12 cellular contexts compared by ENCODE assay signal in genomic region chr17:19371259-19372003, GRCh38. TPM values are rescaled to one million over a fixed set of nuclear protein-coding genes. Genes with fewer than 3 reads are reported as not detected.
DNase-seq lines count a peak whose midpoint lies in the region; ATAC-seq and TF ChIP-seq lines count a peak whose summit lies in the region.
"Had no signal": no experiment of that assay in that cellular context is flagged by ENCODE, and none has a peak within 500 bp of the region (broad histone marks: within the 10 kb centered on the region; RNA-seq: fewer than 3 reads in every experiment).

No MANE protein-coding gene starts in this region.

- no peak for ATAC-seq in Right ventricle myocardium inferior
- peak; percentile 45 for ATAC-seq in upper lobe of right lung
- ATAC-seq in HG03139 (IDR thresholded peaks at IDR 0.05; ENCODE audit: unreplicated experiment), result no peak
- no peak for ATAC-seq in GM18868 (IDR thresholded peaks at IDR 0.05; ENCODE audit: unreplicated experiment)
- ATAC-seq in GM21825 (IDR thresholded peaks at IDR 0.05; ENCODE audit: unreplicated experiment), result no peak

- peak overlapping the region; percentile 92 for H3K27ac Mint-ChIP-seq in T-helper 2 cell treated with Interferon-gamma antibody and Interleukin-4, amounts not matched to agents 5 μg/mL and 100 μg/mL, for 36 hours

- H3K9me3 Mint-ChIP-seq in T-helper 2 cell treated with Interferon-gamma antibody and Interleukin-4, amounts not matched to agents 5 μg/mL and 100 μg/mL, for 36 hours, result no peaks in the 10 kb centered on the region

- no peaks in the 10 kb centered on the region for H3K36me3 ChIP-seq in upper lobe of right lung
- H3K36me3 ChIP-seq: prostate gland had no signal

- peaks cover 17% of the 10 kb centered on the region for H3K4me1 ChIP-seq in upper lobe of right lung
- H3K4me1 ChIP-seq: prostate gland had no signal

- H3K27me3 ChIP-seq in upper lobe of right lung, result no peaks in the 10 kb centered on the region

- no peaks in the 10 kb centered on the region for H3K27me3 Mint-ChIP-seq in T-helper 2 cell treated with Interferon-gamma antibody and Interleukin-4, amounts not matched to agents 5 μg/mL and 100 μg/mL, for 36 hours (ENCODE audit: low read depth)

- no peak for TF ChIP-seq CTCF in upper lobe of right lung (IDR thresholded peaks at IDR 0.05)

- peaks cover 7% of the 10 kb centered on the region for H3K36me3 Mint-ChIP-seq in T-helper 2 cell treated with Interferon-gamma antibody and Interleukin-4, amounts not matched to agents 5 μg/mL and 100 μg/mL, for 36 hours (ENCODE audit: low read depth)

- peaks cover 58% of the 10 kb centered on the region for H3K4me1 Mint-ChIP-seq in T-helper 2 cell treated with Interferon-gamma antibody and Interleukin-4, amounts not matched to agents 5 μg/mL and 100 μg/mL, for 36 hours (ENCODE audit: low read depth)

- H3K9me3 ChIP-seq in upper lobe of right lung, result no peaks in the 10 kb centered on the region
- H3K9me3 ChIP-seq: prostate gland had no signal

- peak overlapping the region; percentile 87 for H3K4me3 Mint-ChIP-seq in T-helper 2 cell treated with Interferon-gamma antibody and Interleukin-4, amounts not matched to agents 5 μg/mL and 100 μg/mL, for 36 hours

- DNase-seq in cardiac septum (ENCODE audit: low spot score) (peak; percentile 74), Right ventricle myocardium inferior (ENCODE audit: missing footprints) (no peak), islet precursor cell (peak; percentile 50), upper lobe of right lung (no peak)
- no peak for DNase-seq in T-helper 2 cell treated with Interferon-gamma antibody and Interleukin-4, amounts not matched to agents 5 μg/mL and 100 μg/mL, for 36 hours (ENCODE audit: low spot score)
- DNase-seq: activated CD4-positive, CD25-positive, alpha-beta regulatory T cell; NCI-H82; SIG-M5 had no signal

- no peak overlapping the region for H3K4me3 ChIP-seq in upper lobe of right lung
- H3K4me3 ChIP-seq: prostate gland had no signal

- no peak overlapping the region for H3K27ac ChIP-seq in upper lobe of right lung
- H3K27ac ChIP-seq: prostate gland had no signal

- intact Hi-C loops in cardiac septum (cut with DNase I), result loop anchor here (10.0 kb wide), 1 partner anchor 273 kb away; the partner anchor contains the start of gene ALDH3A2
- intact Hi-C loops in Right ventricle myocardium inferior (cut with DNase I), result no loop called here
- intact Hi-C loops in upper lobe of right lung (cut with DNase I), result no loop called here

RNA-seq across cellular contexts. Expression of gene MAPK7, which starts 6.9 kb away (rescaled TPM):
- total RNA-seq in cardiac septum (17.5 TPM), Right ventricle myocardium inferior (13.0 TPM), upper lobe of right lung (25.7 TPM)

RNA-seq across cellular contexts. Expression of gene B9D1, which starts 8.9 kb away (rescaled TPM):
- total RNA-seq in cardiac septum (9.7 TPM), Right ventricle myocardium inferior (5.3 TPM), upper lobe of right lung (9.9 TPM)

RNA-seq across cellular contexts. Expression of gene MFAP4, which starts 15.6 kb away (rescaled TPM):
- total RNA-seq in cardiac septum (46.2 TPM), Right ventricle myocardium inferior (53.5 TPM), upper lobe of right lung (270 TPM)

RNA-seq across cellular contexts. Expression of gene RNF112, which starts 39.6 kb away (rescaled TPM):
- 2.5 TPM for total RNA-seq in cardiac septum
- total RNA-seq in Right ventricle myocardium inferior, result 3.5 TPM
- 1.6 TPM for total RNA-seq in upper lobe of right lung

Comparison
In these comparisons a context has a peak if more than half of its experiments do, and no peak if none do; other contexts are left out.
1. DNase-seq: peak in cardiac septum (single experiment) and islet precursor cell (single experiment); none in Right ventricle myocardium inferior (single experiment), T-helper 2 cell treated with Interferon-gamma antibody and Interleukin-4, amounts not matched to agents 5 μg/mL and 100 μg/mL, for 36 hours (single experiment) and upper lobe of right lung (single experiment).